ENCODE assay signal across 1 cellular context in the genomic region with DNA sequence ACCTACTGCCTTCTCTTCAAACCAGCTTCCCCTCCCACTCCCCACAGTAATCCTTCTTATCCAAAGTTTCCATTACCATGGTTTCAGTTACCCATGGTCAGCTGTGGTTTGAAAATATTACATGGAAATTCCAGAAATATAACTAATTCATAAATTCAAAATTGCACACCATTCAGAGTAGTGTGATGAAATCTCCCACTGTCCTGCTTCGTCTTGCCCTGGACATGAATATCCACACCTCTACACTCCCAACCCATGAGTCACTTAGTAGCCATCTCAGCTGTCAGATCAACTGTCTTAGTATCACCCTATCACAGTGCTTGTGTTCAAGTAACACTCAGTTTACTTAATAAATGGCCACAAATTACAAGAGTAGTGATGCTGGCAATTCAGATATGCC.
TF ChIP-seq lines count a peak whose summit lies in the region.

No MANE protein-coding gene starts in this region.

TF ChIP-seq in IMR-90, 13 proteins besides CTCF, POLR2A, EP300 and RAD21:
- TF ChIP-seq NFE2L2 (IDR thresholded peaks at IDR 0.05; ENCODE audit: low read depth, low read length), result no peak
- TF ChIP-seq CEBPB (IDR thresholded peaks at IDR 0.05; ENCODE audit: low read depth, low read length), result 0 out of 2 replicates have a peak, but pooled peaks have one; percentile 8
TF ChIP-seq in IMR-90: peak in this region for 1.
